In genomic region chr11:118628861-118629549, GRCh38 we compare ENCODE assay signal across 29 cellular contexts. TPM values are rescaled to one million over a fixed set of nuclear protein-coding genes. Genes with fewer than 3 reads are reported as not detected.
A peak's percentile ranks its signal among the peaks of the same experiment; 100 is the strongest.
DNase-seq lines count a peak whose midpoint lies in the region; ATAC-seq, FAIRE-seq and TF ChIP-seq lines count a peak whose summit lies in the region.
"Had no signal": no experiment of that assay in that cellular context is flagged by ENCODE, and none has a peak within 500 bp of the region (broad histone marks: within the 10 kb centered on the region; RNA-seq: fewer than 3 reads in every experiment).

No MANE protein-coding gene starts in this region.

- H3K79me1 ChIP-seq in H1 (ENCODE audit: low read depth, low read length): peaks cover 6% of the 10 kb centered on the region

- no peak overlapping the region for H2BK5ac ChIP-seq in H1 (ENCODE audit: low read depth, low read length)

- H3K23ac ChIP-seq in H1 (ENCODE audit: insufficient read length): no peak overlapping the region

- H4K20me1 ChIP-seq in H1 (replicated peaks in 1 of 2; ENCODE audit: control insufficient read depth in 1 of 2, insufficient read depth in 2 of 2, low read length in 2 of 2): peaks cover 0 to 20% of the 10 kb centered on the region in 2 experiments
- H4K20me1 ChIP-seq: BLaER1 had no signal

- H3K9ac ChIP-seq in H1 (replicated peaks in 1 of 4; ENCODE audit: extremely low read depth in 1 of 4, low read depth in 3 of 4, low read length in 3 of 4): no peak overlapping the region
- H3K9ac ChIP-seq: BLaER1, neural progenitor cell had no signal

- H3K4me1 ChIP-seq in A549 (peaks cover 14% of the 10 kb centered on the region), H1 (replicated peaks in 1 of 4; ENCODE audit: control insufficient read depth in 3 of 4, insufficient read depth in 4 of 4, low read length in 3 of 4) (peaks cover under 1 to 7% (median 4%) of the 10 kb centered on the region in 4 experiments)

- no peak overlapping the region for H2BK120ac ChIP-seq in H1 (replicated peaks; ENCODE audit: low read depth, low read length)

- H3K9me3 ChIP-seq in A549: no peaks in the 10 kb centered on the region
- no peaks in the 10 kb centered on the region for H3K9me3 ChIP-seq in H1 (ENCODE audit: insufficient read depth in 2 of 2, low read depth in 1 of 2, low read length in 1 of 2)
- H3K9me3 ChIP-seq: BLaER1, body of pancreas, left lung, upper lobe of right lung had no signal

- POLR2A ChIA-PET in A549 (lab: Yijun Ruan, JAX): no interaction called here
- POLR2A ChIA-PET in RWPE1 (lab: Yijun Ruan, JAX; ENCODE audit: low non-redundant PET): no interaction called here
- POLR2A ChIA-PET in H1 (lab: Charles Lee; ENCODE audit: partially characterized antibody): interaction anchor here (25.8 to 28.7 kb wide), 2 partner anchors 8 to 14 kb away, joined by 574 read pairs; partner anchors contain the start of gene PHLDB1

- H3K4me3 ChIP-seq in A549: no peak overlapping the region
- H3K4me3 ChIP-seq in H1 (ENCODE audit: extremely low read depth in 1 of 4, insufficient read depth in 2 of 4, low read depth in 3 of 4, low read length in 4 of 4): no peak overlapping the region
- H3K4me3 ChIP-seq: BLaER1, body of pancreas, left lung, neural progenitor cell, upper lobe of right lung had no signal

- no peak for ATAC-seq in A549
- ATAC-seq in HG03139 (IDR thresholded peaks at IDR 0.05; ENCODE audit: unreplicated experiment): no peak
- ATAC-seq: activated CD4-positive, alpha-beta T cell treated with anti-CD3 and anti-CD28 coated beads for 36 hours; activated T-cell treated with anti-CD3 and anti-CD28 coated beads, Interleukin-2, amount 50 U/mL, for 72 hours; body of pancreas; stimulated activated naive CD8-positive, alpha-beta T cell treated with anti-CD3 and anti-CD28 coated beads, Interleukin-15, Interleukin-2, amounts not matched to agents 100 U/mL and 50 U/mL, for 24 hours had no signal

- TF ChIP-seq CTCF in A549 (IDR thresholded peaks at IDR 0.05) (no peak), RWPE1 (conservative IDR thresholded peaks at IDR 0.05; ENCODE audit: low read depth) (no peak), H1 (IDR thresholded peaks at IDR 0.05; ENCODE audit: control extremely low read depth in 1 of 3, insufficient read depth in 1 of 3, low read depth in 1 of 3, low read length in 3 of 3) (no peak)

- peaks cover 0 to 4% of the 10 kb centered on the region in 2 experiments; a peak in 1 of 4 replicates for H3K79me2 ChIP-seq in H1 (ENCODE audit: control insufficient read depth in 1 of 2, insufficient read depth in 2 of 2, low read length in 2 of 2)

- H3K4me2 ChIP-seq in A549 (no peak overlapping the region), H1 (ENCODE audit: insufficient read depth in 1 of 2, low read depth in 2 of 2, low read length in 2 of 2) (no peak overlapping the region)
- H3K4me2 ChIP-seq: BLaER1, neural progenitor cell had no signal

- H3K36me3 ChIP-seq in H1 (ENCODE audit: control insufficient read depth in 2 of 4, insufficient read depth in 4 of 4, low read length in 3 of 4): peaks cover 12 to 41% (median 29%) of the 10 kb centered on the region in 4 experiments
- H3K36me3 ChIP-seq: neural progenitor cell had no signal

- H4K91ac ChIP-seq in H1 (replicated peaks; ENCODE audit: insufficient read length, low read length): no peak overlapping the region

- no peak for TF ChIP-seq POLR2A in A549 (IDR thresholded peaks at IDR 0.05; ENCODE audit: low read length)
- TF ChIP-seq POLR2A in H1 (IDR thresholded peaks at IDR 0.05; ENCODE audit: control extremely low read depth in 1 of 2, low read depth in 2 of 2, low read length in 2 of 2): no peak

- 0 out of 2 replicates have a peak overlapping the region, but pooled peaks have one; percentile 29 for H2BK15ac ChIP-seq in H1 (ENCODE audit: low read length)

- CTCF ChIA-PET in A549 (lab: Yijun Ruan, JAX): interaction anchor here (1.3 to 20.3 kb wide), 2 partner anchors 23 to 35 kb away, joined by 4 to 224 read pairs; partner anchors contain the start of gene PHLDB1
- CTCF ChIA-PET in RWPE1 (lab: Yijun Ruan, JAX): interaction anchor here (0.6 kb wide), 2 partner anchors 61 to 387 kb away, joined by 3 read pairs; no protein-coding TSS in a partner anchor
- CTCF ChIA-PET in H1 (lab: Charles Lee; ENCODE audit: partially characterized antibody): interaction anchor here (0.9 to 10.4 kb wide), 4 partner anchors 20 to 34 kb away, joined by 3 to 155 read pairs (median 12); partner anchors contain the start of gene PHLDB1

- FAIRE-seq in A549 (lab: Jason Lieb, UNC): no peak
- no peak for FAIRE-seq in H1 (lab: Jason Lieb, UNC)

- no peak overlapping the region for H2AFZ ChIP-seq in H1 (ENCODE audit: low read length)
- H2AFZ ChIP-seq: neural progenitor cell had no signal

- H3K56ac ChIP-seq in H1 (replicated peaks; ENCODE audit: insufficient read length, low read depth, low read length): no peak overlapping the region

- 0 out of 2 replicates have a peak, but pooled peaks cover 3% of the 10 kb centered on the region for H3K23me2 ChIP-seq in H1 (ENCODE audit: low read depth, low read length)

- H3K14ac ChIP-seq in H1 (ENCODE audit: insufficient read length): no peak overlapping the region

- TF ChIP-seq EP300 in A549 (IDR thresholded peaks at IDR 0.05) (no peak), H1 (IDR thresholded peaks at IDR 0.05; ENCODE audit: borderline replicate concordance in 1 of 2, low read depth in 2 of 2, low read length in 2 of 2) (no peak)

- no peak overlapping the region for H4K5ac ChIP-seq in H1 (ENCODE audit: insufficient read length, low read depth, low read length)

- TF ChIP-seq RAD21 in A549 (conservative IDR thresholded peaks at IDR 0.05 in 1 of 2, IDR thresholded peaks at IDR 0.05 in 1 of 2) (no peak), H1 (IDR thresholded peaks at IDR 0.05 in 1 of 2, conservative IDR thresholded peaks at IDR 0.05 in 1 of 2; ENCODE audit: low read depth in 2 of 2, low read length in 2 of 2) (no peak)

- no peak overlapping the region for H2BK20ac ChIP-seq in H1 (ENCODE audit: low read length)

- WGBS in A549 (ENCODE audit: missing lambda C conversion rate): 53% methylated on average over 5 of the region's 5 CpGs
- 97% methylated on average over 5 of the region's 5 CpGs; no CpG with 5 or more reads in 1 of the 2 experiments for WGBS in H1 (ENCODE audit: extremely low coverage in 1 of 2, insufficient coverage in 1 of 2, insufficient read length in 1 of 2, insufficient replicate concordance in 2 of 2, low coverage in 1 of 2, low lambda C conversion rate in 2 of 2, missing lambda C conversion rate in 1 of 2), 2 experiments

- H4K8ac ChIP-seq in H1 (ENCODE audit: extremely low read depth, insufficient read depth, low read length): no peak overlapping the region

- no peak for DNase-seq in A549 (ENCODE audit: low read depth in 1 of 2, low spot score in 1 of 2)
- DNase-seq in RWPE1 (ENCODE audit: low spot score): no peak
- no peak for DNase-seq in H1 (ENCODE audit: low read depth in 1 of 2, low spot score in 2 of 2)
- peak; percentile 91 for DNase-seq in myocyte (ENCODE audit: low read depth)
- DNase-seq in superior temporal gyrus (ENCODE audit: extremely low spot score): no peak
- DNase-seq in NCI-H1417 (lab: John Stamatoyannopoulos, UW): no peak
- DNase-seq in NCI-H526 (lab: John Stamatoyannopoulos, UW): no peak
- DNase-seq: activated CD4-positive, alpha-beta T cell treated with anti-CD3 and anti-CD28 coated beads for 36 hours; activated naive CD8-positive, alpha-beta T cell treated with anti-CD3 and anti-CD28 coated beads for 36 hours; activated T-cell treated with anti-CD3 and anti-CD28 coated beads, Interleukin-2, amount 50 U/mL, for 72 hours; COR-L47; cortex of kidney; H9; NCI-H1048; NCI-H1930; NCI-H2227 treated with DMSO at 0.1 percent for 48 hours; SIG-M5; stimulated activated CD4-positive, alpha-beta T cell treated with anti-CD3 and anti-CD28 coated beads, Interleukin-4, amount 100 ng/mL, for 24 hours; stimulated activated naive CD8-positive, alpha-beta T cell treated with anti-CD3 and anti-CD28 coated beads, Interleukin-15, Interleukin-2, amounts not matched to agents 100 U/mL and 50 U/mL, for 24 hours; T-helper 1 cell; upper lobe of right lung had no signal

- H3K27ac ChIP-seq in A549 (no peak overlapping the region), RWPE1 (peak overlapping the region; percentile 99), H1 (ENCODE audit: low read depth, low read length) (no peak overlapping the region)
- H3K27ac ChIP-seq: BLaER1, body of pancreas, neural progenitor cell, upper lobe of right lung had no signal

- H2AK5ac ChIP-seq in H1 (ENCODE audit: low read depth, low read length): no peak overlapping the region

- H3K18ac ChIP-seq in H1 (ENCODE audit: extremely low read depth, low read length): no peak overlapping the region

- no peak overlapping the region for H3K4ac ChIP-seq in H1 (replicated peaks; ENCODE audit: insufficient read length, low read depth, low read length)

- no peaks in the 10 kb centered on the region for H3K27me3 ChIP-seq in H1 (replicated peaks in 1 of 4; ENCODE audit: control insufficient read depth in 3 of 4, extremely low read depth in 1 of 4, insufficient read depth in 3 of 4, low read length in 3 of 4)
- H3K27me3 ChIP-seq: BLaER1, body of pancreas, left lung, neural progenitor cell, upper lobe of right lung had no signal

- H2BK12ac ChIP-seq in H1 (ENCODE audit: low read depth, low read length): no peak overlapping the region

RNA-seq across cellular contexts. Expression of gene PHLDB1, which starts 21.6 kb away (rescaled TPM):
- polyA plus RNA-seq in A549 (2011; rRNA removed) (5.9 and 7.7 TPM in 2 replicates), A549 (2017; fragmentation: RNase III; extraction: RNeasy Plus Mini Kit Qiagen cat#74134 plus additional on column Dnase treatment) (17.9 to 20.0 TPM (median 19.4 TPM) in 3 replicates), H1 (2011; rRNA removed) (53.9 and 70.6 TPM in 2 replicates)
- polyA plus RNA-seq in A549 (2012; cell fraction: cytosol; rRNA removed): 7.3 and 9.7 TPM in 2 replicates
- polyA plus RNA-seq in A549 (2012; cell fraction: nucleus; rRNA removed): 32.2 and 36.0 TPM in 2 replicates
- polyA minus RNA-seq in A549 (2011; rRNA and poly(A)+ RNA removed): 12.2 and 15.2 TPM in 2 replicates
- total RNA-seq in H1 (2021; fragmentation: NEBNext Ultra II Directional; extraction: Animal tissue kit (Norgen Biotek cat#: 25700)): 74.8 and 74.9 TPM in 2 replicates
- 66.4 TPM for polyA plus RNA-seq in H1 (2011; cell fraction: cytosol; rRNA removed)
- 211 TPM for polyA plus RNA-seq in H1 (2011; cell fraction: nucleus; rRNA removed)
- polyA plus RNA-seq in H1 (2012, experiment 1 of 2): 47.2 to 67.0 TPM (median 64.5 TPM) in 4 replicates
- 57.7 TPM for polyA plus RNA-seq in H1 (2012, experiment 2 of 2)
- polyA plus RNA-seq in H1 (2013, experiment 1 of 2): 44.2 TPM
- 40.0 TPM for polyA plus RNA-seq in H1 (2013, experiment 2 of 2)
- 57.0 and 74.3 TPM in 2 replicates for polyA minus RNA-seq in H1 (2011; rRNA and poly(A)+ RNA removed)
- polyA minus RNA-seq in H1 (2011; cell fraction: cytosol; rRNA and poly(A)+ RNA removed): 57.3 TPM
- polyA minus RNA-seq in H1 (2011; cell fraction: nucleus; rRNA and poly(A)+ RNA removed): 100 TPM
- 135 and 173 TPM in 2 replicates for total RNA-seq in myocyte
- 288 TPM for polyA plus RNA-seq in myocyte (2012)

RNA-seq across cellular contexts. Expression of gene TREH, which starts 50.4 kb away (rescaled TPM):
- polyA plus RNA-seq in A549 (2011; rRNA removed): not detected in 2 replicates
- polyA plus RNA-seq in A549 (2012; cell fraction: cytosol; rRNA removed): not detected in 2 replicates
- not detected in 2 replicates for polyA plus RNA-seq in A549 (2012; cell fraction: nucleus; rRNA removed)
- 0.03 to 0.06 TPM in 2 of 3 replicates, not detected in the other for polyA plus RNA-seq in A549 (2017; fragmentation: RNase III; extraction: RNeasy Plus Mini Kit Qiagen cat#74134 plus additional on column Dnase treatment)
- polyA minus RNA-seq in A549 (2011; rRNA and poly(A)+ RNA removed): not detected in 2 replicates
- total RNA-seq in H1 (2021; fragmentation: NEBNext Ultra II Directional; extraction: Animal tissue kit (Norgen Biotek cat#: 25700)): not detected in 2 replicates
- 0.03 TPM in 1 of 2 replicates, not detected in the other for polyA plus RNA-seq in H1 (2011; rRNA removed)
- polyA plus RNA-seq in H1 (2011; cell fraction: cytosol; rRNA removed): not detected
- 0.20 TPM for polyA plus RNA-seq in H1 (2011; cell fraction: nucleus; rRNA removed)
- polyA plus RNA-seq in H1 (2012, experiment 1 of 2): 0.16 to 0.46 TPM (median 0.27 TPM) in 4 replicates
- 0.45 TPM for polyA plus RNA-seq in H1 (2012, experiment 2 of 2)
- not detected for polyA plus RNA-seq in H1 (2013, experiment 1 of 2)
- not detected for polyA plus RNA-seq in H1 (2013, experiment 2 of 2)
- not detected in 2 replicates for polyA minus RNA-seq in H1 (2011; rRNA and poly(A)+ RNA removed)
- not detected for polyA minus RNA-seq in H1 (2011; cell fraction: cytosol; rRNA and poly(A)+ RNA removed)
- polyA minus RNA-seq in H1 (2011; cell fraction: nucleus; rRNA and poly(A)+ RNA removed): not detected
- not detected in 2 replicates for total RNA-seq in myocyte
- polyA plus RNA-seq in myocyte (2012): 2.5 TPM
- total RNA-seq: activated CD4-positive, alpha-beta T cell treated with anti-CD3 and anti-CD28 coated beads for 36 hours; activated naive CD8-positive, alpha-beta T cell treated with anti-CD3 and anti-CD28 coated beads for 36 hours; activated T-cell treated with anti-CD3 and anti-CD28 coated beads, Interleukin-2, amount 50 U/mL, for 72 hours; H9; left lung; mononuclear cell; OCI-LY7; progenitor cell of endocrine pancreas had no signal

RNA-seq across cellular contexts. Expression of gene ARCN1, which starts 56.8 kb away (rescaled TPM):
- polyA plus RNA-seq in A549 (2011; rRNA removed) (140 and 150 TPM in 2 replicates), A549 (2017; fragmentation: RNase III; extraction: RNeasy Plus Mini Kit Qiagen cat#74134 plus additional on column Dnase treatment) (88.7 to 93.3 TPM (median 91.0 TPM) in 3 replicates), H1 (2011; rRNA removed) (82.1 and 146 TPM in 2 replicates)
- 56.4 and 62.8 TPM in 2 replicates for polyA plus RNA-seq in A549 (2012; cell fraction: cytosol; rRNA removed)
- 24.5 and 25.7 TPM in 2 replicates for polyA plus RNA-seq in A549 (2012; cell fraction: nucleus; rRNA removed)
- polyA minus RNA-seq in A549 (2011; rRNA and poly(A)+ RNA removed): 63.8 and 65.4 TPM in 2 replicates
- total RNA-seq in H1 (2021; fragmentation: NEBNext Ultra II Directional; extraction: Animal tissue kit (Norgen Biotek cat#: 25700)): 132 and 137 TPM in 2 replicates
- polyA plus RNA-seq in H1 (2011; cell fraction: cytosol; rRNA removed): 116 TPM
- polyA plus RNA-seq in H1 (2011; cell fraction: nucleus; rRNA removed): 39.9 TPM
- polyA plus RNA-seq in H1 (2012, experiment 1 of 2): 85.3 to 107 TPM (median 98.7 TPM) in 4 replicates
- 13.3 TPM for polyA plus RNA-seq in H1 (2012, experiment 2 of 2)
- 103 TPM for polyA plus RNA-seq in H1 (2013, experiment 1 of 2)
- polyA plus RNA-seq in H1 (2013, experiment 2 of 2): 99.4 TPM
- 135 and 136 TPM in 2 replicates for polyA minus RNA-seq in H1 (2011; rRNA and poly(A)+ RNA removed)
- polyA minus RNA-seq in H1 (2011; cell fraction: cytosol; rRNA and poly(A)+ RNA removed): 75.7 TPM
- polyA minus RNA-seq in H1 (2011; cell fraction: nucleus; rRNA and poly(A)+ RNA removed): 32.1 TPM
- total RNA-seq in myocyte: 110 and 132 TPM in 2 replicates
- 131 TPM for polyA plus RNA-seq in myocyte (2012)
